In the genomic region with DNA sequence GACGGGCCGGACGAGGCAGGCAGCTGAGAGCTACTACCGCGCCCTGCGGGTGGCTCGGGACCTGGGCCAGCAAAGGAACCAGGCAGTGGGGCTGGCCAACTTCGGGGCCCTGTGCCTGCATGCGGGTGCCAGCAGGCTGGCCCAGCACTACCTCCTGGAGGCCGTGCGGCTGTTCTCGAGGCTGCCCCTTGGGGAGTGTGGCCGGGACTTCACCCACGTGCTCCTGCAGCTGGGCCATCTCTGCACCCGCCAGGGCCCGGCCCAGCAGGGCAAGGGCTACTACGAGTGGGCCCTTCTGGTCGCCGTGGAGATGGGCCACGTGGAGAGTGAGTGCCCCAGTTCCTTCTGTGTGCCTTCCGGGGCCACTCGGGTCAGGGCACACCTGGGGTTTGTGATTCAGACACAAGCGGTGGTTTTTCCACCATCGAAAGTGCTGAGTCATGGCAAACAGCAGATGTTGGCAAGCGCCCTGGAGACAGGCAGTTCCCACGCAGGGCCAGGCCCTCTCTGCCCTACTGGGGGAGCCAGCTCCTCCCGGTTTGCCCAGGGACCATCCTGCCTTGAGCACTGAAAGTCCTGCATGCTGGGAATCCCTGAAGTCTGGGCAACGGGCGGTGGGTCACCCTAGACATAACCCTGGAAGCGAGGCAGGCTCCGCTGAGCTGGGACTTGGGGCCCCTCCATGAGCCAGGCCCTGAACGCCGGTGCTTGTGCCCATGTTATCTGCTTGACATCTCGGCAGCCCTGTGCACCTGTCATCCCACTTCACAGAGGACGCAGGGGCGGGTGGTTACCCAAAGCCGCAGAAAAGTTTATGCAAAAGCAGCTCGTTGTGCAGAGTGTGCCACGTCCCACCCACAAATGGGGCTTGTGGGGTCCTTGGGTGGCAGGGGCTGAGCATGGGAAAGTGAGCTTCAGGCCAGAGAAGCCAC, we compare ENCODE assay signal across 8 cellular contexts. TPM values are rescaled to one million over a fixed set of nuclear protein-coding genes. Genes with fewer than 3 reads are reported as not detected.
DNase-seq lines count a peak whose midpoint lies in the region; ATAC-seq and TF ChIP-seq lines count a peak whose summit lies in the region.

No MANE protein-coding gene starts in this region.

- no peaks in the 10 kb centered on the region for H3K9me3 Mint-ChIP-seq in activated naive CD4-positive, alpha-beta T cell treated with anti-CD3 and anti-CD28 coated beads, Interleukin-2, amount 50 U/mL, for 24 hours
- H3K9me3 Mint-ChIP-seq in glutamatergic neuron (ENCODE audit: unreplicated experiment), result no peaks in the 10 kb centered on the region

- H3K4me3 Mint-ChIP-seq in activated naive CD4-positive, alpha-beta T cell treated with anti-CD3 and anti-CD28 coated beads, Interleukin-2, amount 50 U/mL, for 24 hours, result peak overlapping the region; percentile 78
- H3K4me3 Mint-ChIP-seq in glutamatergic neuron (ENCODE audit: unreplicated experiment), result no peak overlapping the region

- peaks cover 5% of the 10 kb centered on the region for H3K4me1 ChIP-seq in RWPE2 (ENCODE audit: insufficient read depth, poor library complexity, severe bottlenecking)

- H3K4me1 Mint-ChIP-seq in activated naive CD4-positive, alpha-beta T cell treated with anti-CD3 and anti-CD28 coated beads, Interleukin-2, amount 50 U/mL, for 24 hours, result peaks cover 23% of the 10 kb centered on the region
- H3K4me1 Mint-ChIP-seq in glutamatergic neuron (ENCODE audit: low read depth, unreplicated experiment), result peaks cover 9% of the 10 kb centered on the region

- no peaks in the 10 kb centered on the region for H3K27me3 ChIP-seq in RWPE2 (ENCODE audit: insufficient read depth, poor library complexity, severe bottlenecking)

- H3K9me3 ChIP-seq in RWPE2 (ENCODE audit: severe bottlenecking), result no peaks in the 10 kb centered on the region

- DNase-seq in A172 (ENCODE audit: low spot score) (peak; percentile 83), RWPE2 (ENCODE audit: low spot score) (no peak), left ventricle myocardium superior (peak; percentile 78), glutamatergic neuron (no peak)
- peak; percentile 45 to 68 (median 57) for DNase-seq in stimulated activated CD4-positive, alpha-beta T cell treated with anti-CD3 and anti-CD28 coated beads, Interleukin-1b, Interleukin-23, amount 100 ng/mL, for 24 hours (ENCODE audit: low read depth in 4 of 4, low spot score in 1 of 4)

- ATAC-seq in GM18870 (IDR thresholded peaks at IDR 0.05; ENCODE audit: unreplicated experiment) (peak; percentile 72), HG03108 (IDR thresholded peaks at IDR 0.05; ENCODE audit: unreplicated experiment) (peak; percentile 62), RWPE2 (ENCODE audit: low read depth) (peak; percentile 53), left ventricle myocardium superior (peak; percentile 79)

- peak overlapping the region; percentile 93 for H3K27ac Mint-ChIP-seq in activated naive CD4-positive, alpha-beta T cell treated with anti-CD3 and anti-CD28 coated beads, Interleukin-2, amount 50 U/mL, for 24 hours
- no peak overlapping the region for H3K27ac Mint-ChIP-seq in glutamatergic neuron (ENCODE audit: unreplicated experiment)

- peak overlapping the region; percentile 30 for H3K27ac ChIP-seq in RWPE2 (ENCODE audit: poor library complexity, severe bottlenecking)

- no peaks in the 10 kb centered on the region for H3K36me3 Mint-ChIP-seq in activated naive CD4-positive, alpha-beta T cell treated with anti-CD3 and anti-CD28 coated beads, Interleukin-2, amount 50 U/mL, for 24 hours
- peaks cover 3% of the 10 kb centered on the region for H3K36me3 Mint-ChIP-seq in glutamatergic neuron (ENCODE audit: unreplicated experiment)

- H3K27me3 Mint-ChIP-seq in activated naive CD4-positive, alpha-beta T cell treated with anti-CD3 and anti-CD28 coated beads, Interleukin-2, amount 50 U/mL, for 24 hours, result no peaks in the 10 kb centered on the region
- peaks cover 1% of the 10 kb centered on the region for H3K27me3 Mint-ChIP-seq in glutamatergic neuron (ENCODE audit: unreplicated experiment)

- TF ChIP-seq CTCF in RWPE2 (IDR thresholded peaks at IDR 0.05; ENCODE audit: poor library complexity, severe bottlenecking), result no peak
- TF ChIP-seq CTCF in glutamatergic neuron (IDR thresholded peaks at IDR 0.05; ENCODE audit: partially characterized antibody, unreplicated experiment), result no peak

- peaks cover 91% of the 10 kb centered on the region for H3K36me3 ChIP-seq in RWPE2 (ENCODE audit: low read depth)

- H3K4me3 ChIP-seq in RWPE2 (ENCODE audit: severe bottlenecking), result no peak overlapping the region

- intact Hi-C loops in left ventricle myocardium superior (cut with micrococcal nuclease), result no loop called here

RNA-seq across cellular contexts. Expression of a gene that starts 29.5 kb away (rescaled TPM):
- total RNA-seq in A172 (2014; rRNA removed; shearing (Covaris generic)), result 7.2 and 10.0 TPM in 2 replicates
- total RNA-seq in left ventricle myocardium superior, result 8.7 TPM
- total RNA-seq in glutamatergic neuron (ENCODE audit: unreplicated experiment), result not detected

RNA-seq across cellular contexts. Expression of a gene that starts 41.0 kb away (rescaled TPM):
- total RNA-seq in A172 (2014; rRNA removed; shearing (Covaris generic)), result not detected in 2 replicates
- 95.6 TPM for total RNA-seq in left ventricle myocardium superior
- 0.64 TPM for total RNA-seq in glutamatergic neuron (ENCODE audit: unreplicated experiment)

Comparison
In these comparisons a context has a peak if more than half of its experiments do, and no peak if none do; other contexts are left out.
1. DNase-seq: peak in A172 (single experiment), left ventricle myocardium superior (single experiment) and stimulated activated CD4-positive, alpha-beta T cell treated with anti-CD3 and anti-CD28 coated beads, Interleukin-1b, Interleukin-23, amount 100 ng/mL, for 24 hours (4 of 4); none in RWPE2 (single experiment) and glutamatergic neuron (single experiment).
2. RNA of a gene that starts 41.0 kb away (total RNA-seq): 95.6 TPM in left ventricle myocardium superior (single experiment); 0.64 TPM in glutamatergic neuron (single experiment) and not detected in A172; every median in the first group is over 10 times any median in the second.
3. Peak in every context shown above with its lines, with median percentiles within 50 percentile points of each other: ATAC-seq.